Comparison of ENCODE assay signal across 1 cellular context in genomic region chrX:106038625-106039024, GRCh38.
TF ChIP-seq lines count a peak whose summit lies in the region.

TSS of gene SERPINA7 (minus strand) at chrX:106038727. CDS start at chrX:106037058, 1,669 bp downstream.

TF ChIP-seq in liver, 16 proteins besides CTCF, POLR2A, EP300 and RAD21 (continued from another document):
- TF ChIP-seq HNF4G (IDR thresholded peaks at IDR 0.05): no peak
